In the genomic region with DNA sequence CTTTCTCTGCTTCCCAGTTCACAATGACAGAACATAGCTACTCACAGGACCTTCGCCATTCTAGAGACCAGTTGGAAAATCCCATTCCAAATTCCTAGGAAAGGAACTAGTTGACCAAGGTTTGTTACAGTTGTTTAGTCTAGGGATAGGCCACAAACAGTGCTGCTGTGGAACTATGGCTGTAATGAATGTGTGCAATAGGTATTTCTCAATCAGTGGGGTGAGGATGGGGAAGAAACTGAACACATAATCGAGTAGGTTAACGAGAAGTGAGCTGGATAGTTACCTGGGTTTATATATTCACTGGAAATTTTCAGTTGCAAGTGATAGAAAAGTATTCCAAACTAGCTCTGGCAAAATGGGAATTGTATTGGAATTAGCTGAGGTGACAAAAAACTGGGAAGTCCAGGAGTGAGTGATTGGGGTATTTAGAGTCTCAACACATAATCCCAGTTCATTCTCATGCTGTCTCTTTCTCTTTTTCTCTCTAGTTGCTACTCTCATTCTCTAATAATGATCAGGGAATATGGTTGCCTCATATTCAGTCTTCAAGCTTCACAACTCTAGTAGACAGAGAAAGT, we compare ENCODE assay signal across 2 cellular contexts.
TF ChIP-seq lines count a peak whose summit lies in the region.

No MANE protein-coding gene starts in this region.

TF ChIP-seq in A549, 52 proteins besides CTCF, POLR2A, EP300 and RAD21:
- TF ChIP-seq MAFK (IDR thresholded peaks at IDR 0.05; ENCODE audit: partially characterized antibody), result peak; percentile 65
- TF ChIP-seq KDM5A (IDR thresholded peaks at IDR 0.05), result no peak

TF ChIP-seq in IMR-90, 13 proteins besides CTCF, POLR2A, EP300 and RAD21:
- TF ChIP-seq, protein P1, sequence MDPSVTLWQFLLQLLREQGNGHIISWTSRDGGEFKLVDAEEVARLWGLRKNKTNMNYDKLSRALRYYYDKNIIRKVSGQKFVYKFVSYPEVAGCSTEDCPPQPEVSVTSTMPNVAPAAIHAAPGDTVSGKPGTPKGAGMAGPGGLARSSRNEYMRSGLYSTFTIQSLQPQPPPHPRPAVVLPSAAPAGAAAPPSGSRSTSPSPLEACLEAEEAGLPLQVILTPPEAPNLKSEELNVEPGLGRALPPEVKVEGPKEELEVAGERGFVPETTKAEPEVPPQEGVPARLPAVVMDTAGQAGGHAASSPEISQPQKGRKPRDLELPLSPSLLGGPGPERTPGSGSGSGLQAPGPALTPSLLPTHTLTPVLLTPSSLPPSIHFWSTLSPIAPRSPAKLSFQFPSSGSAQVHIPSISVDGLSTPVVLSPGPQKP (IDR thresholded peaks at IDR 0.05; ENCODE audit: borderline replicate concordance, low read depth, low read length), result no peak
- TF ChIP-seq MAFK (IDR thresholded peaks at IDR 0.05; ENCODE audit: low read depth, low read length), result peak; percentile 77
